ENCODE assay signal across 7 cellular contexts in genomic region chr14:94689218-94689984, GRCh38.
DNase-seq lines count a peak whose midpoint lies in the region; ATAC-seq and TF ChIP-seq lines count a peak whose summit lies in the region.

No MANE protein-coding gene starts in this region.

- no peaks in the 10 kb centered on the region for H3K4me1 ChIP-seq in prostate gland (replicated peaks)

- H3K27me3 ChIP-seq in prostate gland (replicated peaks; ENCODE audit: insufficient read depth), result no peaks in the 10 kb centered on the region

- H3K27ac ChIP-seq in prostate gland, result no peak overlapping the region

- H3K9me3 ChIP-seq in prostate gland, result no peaks in the 10 kb centered on the region

- TF ChIP-seq CTCF in GM12865 (IDR thresholded peaks at IDR 0.05; ENCODE audit: insufficient read depth, low read depth, low read length, missing control alignments), result peak; percentile 92
- peak; percentile 88 to 94 (median 92) for TF ChIP-seq CTCF in prostate gland (IDR thresholded peaks at IDR 0.05)

- TF ChIP-seq POLR2A in prostate gland (IDR thresholded peaks at IDR 0.05), result no peak

- H3K4me3 ChIP-seq in GM12865 (ENCODE audit: low read depth, low read length) (no peak overlapping the region), prostate gland (no peak overlapping the region)

- intact Hi-C loops in cardiac septum (cut with DNase I), result loop anchor here (5.0 kb wide), 2 partner anchors 413 to 743 kb away; no protein-coding TSS in a partner anchor
- intact Hi-C loops in prostate gland (cut with DNase I), result no loop called here

- H3K36me3 ChIP-seq in prostate gland, result no peaks in the 10 kb centered on the region

- peak; percentile 24 for DNase-seq in GM12865 (ENCODE audit: low read depth)
- DNase-seq in RPMI8226, result peak; percentile 49
- DNase-seq in activated naive CD4-positive, alpha-beta T cell treated with anti-CD3 and anti-CD28 coated beads, Interleukin-2, amount 50 U/mL, for 16 hours, result peak; percentile 52
- peak; percentile 80 for DNase-seq in cardiac septum (ENCODE audit: low spot score)
- peak; percentile 40 for DNase-seq in prostate gland (ENCODE audit: low spot score)

- ATAC-seq in HG03439 (IDR thresholded peaks at IDR 0.05; ENCODE audit: unreplicated experiment), result peak; percentile 73
- ATAC-seq in HG03095 (IDR thresholded peaks at IDR 0.05; ENCODE audit: unreplicated experiment), result no peak

- WGBS in prostate gland, result 28% methylated on average over 23 of the region's 35 CpGs

Comparison
In these comparisons a context has a peak if more than half of its experiments do, and no peak if none do; other contexts are left out.
1. DNase-seq: peak in every context shown above with its lines; median percentile 80 in cardiac septum; 52 in activated naive CD4-positive, alpha-beta T cell treated with anti-CD3 and anti-CD28 coated beads, Interleukin-2, amount 50 U/mL, for 16 hours; 49 in RPMI8226; 40 in prostate gland; 24 in GM12865.